1 cellular context compared by ENCODE assay signal in the genomic region with DNA sequence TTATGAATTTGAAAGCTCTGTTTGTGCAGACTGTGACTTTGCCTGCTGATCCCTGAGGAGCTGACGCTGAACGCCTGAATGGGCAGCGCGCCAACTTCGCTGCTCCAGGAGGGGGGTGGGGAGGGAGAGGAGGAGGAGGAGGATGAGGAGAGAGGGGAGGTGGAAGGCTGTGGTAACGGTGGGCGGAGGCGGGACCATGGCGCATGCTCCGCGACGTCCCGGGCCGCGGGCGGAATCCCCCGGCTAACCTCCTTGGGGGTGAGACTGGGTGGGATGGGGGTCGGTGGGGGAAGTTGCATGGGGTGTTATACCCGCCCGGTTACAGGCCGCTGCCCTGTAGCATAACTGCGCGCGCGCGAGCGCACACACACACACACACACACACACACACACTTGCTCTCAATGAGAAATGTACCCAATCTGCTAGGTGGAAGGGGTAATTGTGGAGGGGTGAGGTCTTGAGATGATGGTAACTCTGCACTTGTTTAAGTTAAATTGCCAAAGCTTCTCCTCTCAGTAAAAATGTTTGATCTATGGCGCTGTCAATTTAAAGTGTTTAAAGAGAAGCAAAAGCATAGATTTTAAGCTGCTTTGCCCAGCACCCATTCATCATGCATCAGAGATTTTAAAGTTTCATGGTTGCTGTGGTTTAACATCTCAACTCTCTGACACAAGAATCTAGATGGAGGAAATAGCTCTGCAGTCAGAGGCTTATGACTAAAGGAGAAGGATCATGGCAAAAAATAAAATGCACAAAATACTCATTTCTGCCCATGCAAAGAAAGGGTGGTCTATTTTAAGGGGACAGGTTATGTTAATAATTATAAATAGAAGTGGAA.
TF ChIP-seq lines count a peak whose summit lies in the region.

No MANE protein-coding gene starts in this region.

TF ChIP-seq in GM12878, 131 proteins besides CTCF, POLR2A, EP300 and RAD21 (continued from another document and continues in another):
- TF ChIP-seq, protein P1, sequence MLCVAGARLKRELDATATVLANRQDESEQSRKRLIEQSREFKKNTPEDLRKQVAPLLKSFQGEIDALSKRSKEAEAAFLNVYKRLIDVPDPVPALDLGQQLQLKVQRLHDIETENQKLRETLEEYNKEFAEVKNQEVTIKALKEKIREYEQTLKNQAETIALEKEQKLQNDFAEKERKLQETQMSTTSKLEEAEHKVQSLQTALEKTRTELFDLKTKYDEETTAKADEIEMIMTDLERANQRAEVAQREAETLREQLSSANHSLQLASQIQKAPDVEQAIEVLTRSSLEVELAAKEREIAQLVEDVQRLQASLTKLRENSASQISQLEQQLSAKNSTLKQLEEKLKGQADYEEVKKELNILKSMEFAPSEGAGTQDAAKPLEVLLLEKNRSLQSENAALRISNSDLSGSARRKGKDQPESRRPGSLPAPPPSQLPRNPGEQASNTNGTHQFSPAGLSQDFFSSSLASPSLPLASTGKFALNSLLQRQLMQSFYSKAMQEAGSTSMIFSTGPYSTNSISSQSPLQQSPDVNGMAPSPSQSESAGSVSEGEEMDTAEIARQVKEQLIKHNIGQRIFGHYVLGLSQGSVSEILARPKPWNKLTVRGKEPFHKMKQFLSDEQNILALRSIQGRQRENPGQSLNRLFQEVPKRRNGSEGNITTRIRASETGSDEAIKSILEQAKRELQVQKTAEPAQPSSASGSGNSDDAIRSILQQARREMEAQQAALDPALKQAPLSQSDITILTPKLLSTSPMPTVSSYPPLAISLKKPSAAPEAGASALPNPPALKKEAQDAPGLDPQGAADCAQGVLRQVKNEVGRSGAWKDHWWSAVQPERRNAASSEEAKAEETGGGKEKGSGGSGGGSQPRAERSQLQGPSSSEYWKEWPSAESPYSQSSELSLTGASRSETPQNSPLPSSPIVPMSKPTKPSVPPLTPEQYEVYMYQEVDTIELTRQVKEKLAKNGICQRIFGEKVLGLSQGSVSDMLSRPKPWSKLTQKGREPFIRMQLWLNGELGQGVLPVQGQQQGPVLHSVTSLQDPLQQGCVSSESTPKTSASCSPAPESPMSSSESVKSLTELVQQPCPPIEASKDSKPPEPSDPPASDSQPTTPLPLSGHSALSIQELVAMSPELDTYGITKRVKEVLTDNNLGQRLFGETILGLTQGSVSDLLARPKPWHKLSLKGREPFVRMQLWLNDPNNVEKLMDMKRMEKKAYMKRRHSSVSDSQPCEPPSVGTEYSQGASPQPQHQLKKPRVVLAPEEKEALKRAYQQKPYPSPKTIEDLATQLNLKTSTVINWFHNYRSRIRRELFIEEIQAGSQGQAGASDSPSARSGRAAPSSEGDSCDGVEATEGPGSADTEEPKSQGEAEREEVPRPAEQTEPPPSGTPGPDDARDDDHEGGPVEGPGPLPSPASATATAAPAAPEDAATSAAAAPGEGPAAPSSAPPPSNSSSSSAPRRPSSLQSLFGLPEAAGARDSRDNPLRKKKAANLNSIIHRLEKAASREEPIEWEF (IDR thresholded peaks at IDR 0.05; ENCODE audit: insufficient replicate concordance, low read depth, low read length) = no peak
- peak; percentile 24; the same call in 1 of the 2 replicates for TF ChIP-seq RB1 (IDR thresholded peaks at IDR 0.05; ENCODE audit: borderline replicate concordance)
- peak; percentile 94 for TF ChIP-seq RUNX3 (IDR thresholded peaks at IDR 0.05; ENCODE audit: low read length)
- TF ChIP-seq, protein P2, sequence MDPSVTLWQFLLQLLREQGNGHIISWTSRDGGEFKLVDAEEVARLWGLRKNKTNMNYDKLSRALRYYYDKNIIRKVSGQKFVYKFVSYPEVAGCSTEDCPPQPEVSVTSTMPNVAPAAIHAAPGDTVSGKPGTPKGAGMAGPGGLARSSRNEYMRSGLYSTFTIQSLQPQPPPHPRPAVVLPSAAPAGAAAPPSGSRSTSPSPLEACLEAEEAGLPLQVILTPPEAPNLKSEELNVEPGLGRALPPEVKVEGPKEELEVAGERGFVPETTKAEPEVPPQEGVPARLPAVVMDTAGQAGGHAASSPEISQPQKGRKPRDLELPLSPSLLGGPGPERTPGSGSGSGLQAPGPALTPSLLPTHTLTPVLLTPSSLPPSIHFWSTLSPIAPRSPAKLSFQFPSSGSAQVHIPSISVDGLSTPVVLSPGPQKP (IDR thresholded peaks at IDR 0.05; ENCODE audit: low read depth, low read length) = no peak
- TF ChIP-seq EED (IDR thresholded peaks at IDR 0.05; ENCODE audit: low read depth) = peak; percentile 61
- no peak for TF ChIP-seq STAT1 (conservative IDR thresholded peaks at IDR 0.05)
- TF ChIP-seq, protein P3, sequence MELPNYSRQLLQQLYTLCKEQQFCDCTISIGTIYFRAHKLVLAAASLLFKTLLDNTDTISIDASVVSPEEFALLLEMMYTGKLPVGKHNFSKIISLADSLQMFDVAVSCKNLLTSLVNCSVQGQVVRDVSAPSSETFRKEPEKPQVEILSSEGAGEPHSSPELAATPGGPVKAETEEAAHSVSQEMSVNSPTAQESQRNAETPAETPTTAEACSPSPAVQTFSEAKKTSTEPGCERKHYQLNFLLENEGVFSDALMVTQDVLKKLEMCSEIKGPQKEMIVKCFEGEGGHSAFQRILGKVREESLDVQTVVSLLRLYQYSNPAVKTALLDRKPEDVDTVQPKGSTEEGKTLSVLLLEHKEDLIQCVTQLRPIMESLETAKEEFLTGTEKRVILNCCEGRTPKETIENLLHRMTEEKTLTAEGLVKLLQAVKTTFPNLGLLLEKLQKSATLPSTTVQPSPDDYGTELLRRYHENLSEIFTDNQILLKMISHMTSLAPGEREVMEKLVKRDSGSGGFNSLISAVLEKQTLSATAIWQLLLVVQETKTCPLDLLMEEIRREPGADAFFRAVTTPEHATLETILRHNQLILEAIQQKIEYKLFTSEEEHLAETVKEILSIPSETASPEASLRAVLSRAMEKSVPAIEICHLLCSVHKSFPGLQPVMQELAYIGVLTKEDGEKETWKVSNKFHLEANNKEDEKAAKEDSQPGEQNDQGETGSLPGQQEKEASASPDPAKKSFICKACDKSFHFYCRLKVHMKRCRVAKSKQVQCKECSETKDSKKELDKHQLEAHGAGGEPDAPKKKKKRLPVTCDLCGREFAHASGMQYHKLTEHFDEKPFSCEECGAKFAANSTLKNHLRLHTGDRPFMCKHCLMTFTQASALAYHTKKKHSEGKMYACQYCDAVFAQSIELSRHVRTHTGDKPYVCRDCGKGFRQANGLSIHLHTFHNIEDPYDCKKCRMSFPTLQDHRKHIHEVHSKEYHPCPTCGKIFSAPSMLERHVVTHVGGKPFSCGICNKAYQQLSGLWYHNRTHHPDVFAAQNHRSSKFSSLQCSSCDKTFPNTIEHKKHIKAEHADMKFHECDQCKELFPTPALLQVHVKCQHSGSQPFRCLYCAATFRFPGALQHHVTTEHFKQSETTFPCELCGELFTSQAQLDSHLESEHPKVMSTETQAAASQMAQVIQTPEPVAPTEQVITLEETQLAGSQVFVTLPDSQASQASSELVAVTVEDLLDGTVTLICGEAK (IDR thresholded peaks at IDR 0.05; ENCODE audit: borderline replicate concordance) = no peak
- TF ChIP-seq, protein P4, sequence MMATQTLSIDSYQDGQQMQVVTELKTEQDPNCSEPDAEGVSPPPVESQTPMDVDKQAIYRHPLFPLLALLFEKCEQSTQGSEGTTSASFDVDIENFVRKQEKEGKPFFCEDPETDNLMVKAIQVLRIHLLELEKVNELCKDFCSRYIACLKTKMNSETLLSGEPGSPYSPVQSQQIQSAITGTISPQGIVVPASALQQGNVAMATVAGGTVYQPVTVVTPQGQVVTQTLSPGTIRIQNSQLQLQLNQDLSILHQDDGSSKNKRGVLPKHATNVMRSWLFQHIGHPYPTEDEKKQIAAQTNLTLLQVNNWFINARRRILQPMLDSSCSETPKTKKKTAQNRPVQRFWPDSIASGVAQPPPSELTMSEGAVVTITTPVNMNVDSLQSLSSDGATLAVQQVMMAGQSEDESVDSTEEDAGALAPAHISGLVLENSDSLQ (IDR thresholded peaks at IDR 0.05) = peak; percentile 54; the same call in 1 of the 2 replicates
- peak; percentile 88; the same call in 1 of the 2 replicates for TF ChIP-seq HDGF (IDR thresholded peaks at IDR 0.05)
- TF ChIP-seq, protein P5, sequence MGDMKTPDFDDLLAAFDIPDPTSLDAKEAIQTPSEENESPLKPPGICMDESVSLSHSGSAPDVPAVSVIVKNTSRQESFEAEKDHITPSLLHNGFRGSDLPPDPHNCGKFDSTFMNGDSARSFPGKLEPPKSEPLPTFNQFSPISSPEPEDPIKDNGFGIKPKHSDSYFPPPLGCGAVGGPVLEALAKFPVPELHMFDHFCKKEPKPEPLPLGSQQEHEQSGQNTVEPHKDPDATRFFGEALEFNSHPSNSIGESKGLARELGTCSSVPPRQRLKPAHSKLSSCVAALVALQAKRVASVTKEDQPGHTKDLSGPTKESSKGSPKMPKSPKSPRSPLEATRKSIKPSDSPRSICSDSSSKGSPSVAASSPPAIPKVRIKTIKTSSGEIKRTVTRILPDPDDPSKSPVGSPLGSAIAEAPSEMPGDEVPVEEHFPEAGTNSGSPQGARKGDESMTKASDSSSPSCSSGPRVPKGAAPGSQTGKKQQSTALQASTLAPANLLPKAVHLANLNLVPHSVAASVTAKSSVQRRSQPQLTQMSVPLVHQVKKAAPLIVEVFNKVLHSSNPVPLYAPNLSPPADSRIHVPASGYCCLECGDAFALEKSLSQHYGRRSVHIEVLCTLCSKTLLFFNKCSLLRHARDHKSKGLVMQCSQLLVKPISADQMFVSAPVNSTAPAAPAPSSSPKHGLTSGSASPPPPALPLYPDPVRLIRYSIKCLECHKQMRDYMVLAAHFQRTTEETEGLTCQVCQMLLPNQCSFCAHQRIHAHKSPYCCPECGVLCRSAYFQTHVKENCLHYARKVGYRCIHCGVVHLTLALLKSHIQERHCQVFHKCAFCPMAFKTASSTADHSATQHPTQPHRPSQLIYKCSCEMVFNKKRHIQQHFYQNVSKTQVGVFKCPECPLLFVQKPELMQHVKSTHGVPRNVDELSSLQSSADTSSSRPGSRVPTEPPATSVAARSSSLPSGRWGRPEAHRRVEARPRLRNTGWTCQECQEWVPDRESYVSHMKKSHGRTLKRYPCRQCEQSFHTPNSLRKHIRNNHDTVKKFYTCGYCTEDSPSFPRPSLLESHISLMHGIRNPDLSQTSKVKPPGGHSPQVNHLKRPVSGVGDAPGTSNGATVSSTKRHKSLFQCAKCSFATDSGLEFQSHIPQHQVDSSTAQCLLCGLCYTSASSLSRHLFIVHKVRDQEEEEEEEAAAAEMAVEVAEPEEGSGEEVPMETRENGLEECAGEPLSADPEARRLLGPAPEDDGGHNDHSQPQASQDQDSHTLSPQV (IDR thresholded peaks at IDR 0.05) = no peak
- TF ChIP-seq ZNF217 (IDR thresholded peaks at IDR 0.05) = peak; percentile 68; the same call in 1 of the 2 replicates
- no peak for TF ChIP-seq JUND (IDR thresholded peaks at IDR 0.05; ENCODE audit: low read depth, low read length)
- 0 out of 2 replicates have a peak, but pooled peaks have one; percentile 42 for TF ChIP-seq GABPA (IDR thresholded peaks at IDR 0.05; ENCODE audit: low read depth)
- TF ChIP-seq TBL1XR1 (IDR thresholded peaks at IDR 0.05; ENCODE audit: low read depth, low read length) = no peak
- no peak for TF ChIP-seq KLF5 (IDR thresholded peaks at IDR 0.05; ENCODE audit: partially characterized antibody)
- TF ChIP-seq, protein P6, sequence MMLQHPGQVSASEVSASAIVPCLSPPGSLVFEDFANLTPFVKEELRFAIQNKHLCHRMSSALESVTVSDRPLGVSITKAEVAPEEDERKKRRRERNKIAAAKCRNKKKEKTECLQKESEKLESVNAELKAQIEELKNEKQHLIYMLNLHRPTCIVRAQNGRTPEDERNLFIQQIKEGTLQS (IDR thresholded peaks at IDR 0.05; ENCODE audit: borderline replicate concordance, extremely low read depth, low read depth, low read length) = no peak
- TF ChIP-seq ASH2L (IDR thresholded peaks at IDR 0.05; ENCODE audit: borderline replicate concordance, low read depth) = no peak
- peak; percentile 82; the same call in 1 of the 2 replicates for TF ChIP-seq DPF2 (IDR thresholded peaks at IDR 0.05)
- no peak for TF ChIP-seq RFX5 (IDR thresholded peaks at IDR 0.05; ENCODE audit: low read depth, low read length)
- TF ChIP-seq, protein P7, sequence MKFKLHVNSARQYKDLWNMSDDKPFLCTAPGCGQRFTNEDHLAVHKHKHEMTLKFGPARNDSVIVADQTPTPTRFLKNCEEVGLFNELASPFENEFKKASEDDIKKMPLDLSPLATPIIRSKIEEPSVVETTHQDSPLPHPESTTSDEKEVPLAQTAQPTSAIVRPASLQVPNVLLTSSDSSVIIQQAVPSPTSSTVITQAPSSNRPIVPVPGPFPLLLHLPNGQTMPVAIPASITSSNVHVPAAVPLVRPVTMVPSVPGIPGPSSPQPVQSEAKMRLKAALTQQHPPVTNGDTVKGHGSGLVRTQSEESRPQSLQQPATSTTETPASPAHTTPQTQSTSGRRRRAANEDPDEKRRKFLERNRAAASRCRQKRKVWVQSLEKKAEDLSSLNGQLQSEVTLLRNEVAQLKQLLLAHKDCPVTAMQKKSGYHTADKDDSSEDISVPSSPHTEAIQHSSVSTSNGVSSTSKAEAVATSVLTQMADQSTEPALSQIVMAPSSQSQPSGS (IDR thresholded peaks at IDR 0.05; ENCODE audit: low read length) = peak; percentile 55; the same call in 1 of the 2 replicates
- TF ChIP-seq SIN3A (IDR thresholded peaks at IDR 0.05; ENCODE audit: low read depth, low read length) = peak; percentile 42; the same call in 1 of the 2 replicates
- TF ChIP-seq NBN (IDR thresholded peaks at IDR 0.05) = peak; percentile 96
- peak; percentile 64 for TF ChIP-seq SMAD1 (IDR thresholded peaks at IDR 0.05; ENCODE audit: low read depth, partially characterized antibody)
- TF ChIP-seq, protein P8, sequence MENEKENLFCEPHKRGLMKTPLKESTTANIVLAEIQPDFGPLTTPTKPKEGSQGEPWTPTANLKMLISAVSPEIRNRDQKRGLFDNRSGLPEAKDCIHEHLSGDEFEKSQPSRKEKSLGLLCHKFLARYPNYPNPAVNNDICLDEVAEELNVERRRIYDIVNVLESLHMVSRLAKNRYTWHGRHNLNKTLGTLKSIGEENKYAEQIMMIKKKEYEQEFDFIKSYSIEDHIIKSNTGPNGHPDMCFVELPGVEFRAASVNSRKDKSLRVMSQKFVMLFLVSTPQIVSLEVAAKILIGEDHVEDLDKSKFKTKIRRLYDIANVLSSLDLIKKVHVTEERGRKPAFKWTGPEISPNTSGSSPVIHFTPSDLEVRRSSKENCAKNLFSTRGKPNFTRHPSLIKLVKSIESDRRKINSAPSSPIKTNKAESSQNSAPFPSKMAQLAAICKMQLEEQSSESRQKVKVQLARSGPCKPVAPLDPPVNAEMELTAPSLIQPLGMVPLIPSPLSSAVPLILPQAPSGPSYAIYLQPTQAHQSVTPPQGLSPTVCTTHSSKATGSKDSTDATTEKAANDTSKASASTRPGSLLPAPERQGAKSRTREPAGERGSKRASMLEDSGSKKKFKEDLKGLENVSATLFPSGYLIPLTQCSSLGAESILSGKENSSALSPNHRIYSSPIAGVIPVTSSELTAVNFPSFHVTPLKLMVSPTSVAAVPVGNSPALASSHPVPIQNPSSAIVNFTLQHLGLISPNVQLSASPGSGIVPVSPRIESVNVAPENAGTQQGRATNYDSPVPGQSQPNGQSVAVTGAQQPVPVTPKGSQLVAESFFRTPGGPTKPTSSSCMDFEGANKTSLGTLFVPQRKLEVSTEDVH (IDR thresholded peaks at IDR 0.05; ENCODE audit: low read depth, partially characterized antibody) = no peak
- TF ChIP-seq, protein P9, sequence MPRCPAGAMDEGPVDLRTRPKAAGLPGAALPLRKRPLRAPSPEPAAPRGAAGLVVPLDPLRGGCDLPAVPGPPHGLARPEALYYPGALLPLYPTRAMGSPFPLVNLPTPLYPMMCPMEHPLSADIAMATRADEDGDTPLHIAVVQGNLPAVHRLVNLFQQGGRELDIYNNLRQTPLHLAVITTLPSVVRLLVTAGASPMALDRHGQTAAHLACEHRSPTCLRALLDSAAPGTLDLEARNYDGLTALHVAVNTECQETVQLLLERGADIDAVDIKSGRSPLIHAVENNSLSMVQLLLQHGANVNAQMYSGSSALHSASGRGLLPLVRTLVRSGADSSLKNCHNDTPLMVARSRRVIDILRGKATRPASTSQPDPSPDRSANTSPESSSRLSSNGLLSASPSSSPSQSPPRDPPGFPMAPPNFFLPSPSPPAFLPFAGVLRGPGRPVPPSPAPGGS (IDR thresholded peaks at IDR 0.05; ENCODE audit: borderline replicate concordance, insufficient read depth, low read depth, low read length, poor library complexity, severe bottlenecking) = no peak
- TF ChIP-seq ZNF622 (IDR thresholded peaks at IDR 0.05) = no peak
- TF ChIP-seq POLR2AphosphoS5 (IDR thresholded peaks at IDR 0.05; ENCODE audit: low read length) = no peak
- peak; percentile 66 for TF ChIP-seq CBFB (IDR thresholded peaks at IDR 0.05; ENCODE audit: low read depth)
